25 cellular contexts compared by ENCODE assay signal in the genomic region with DNA sequence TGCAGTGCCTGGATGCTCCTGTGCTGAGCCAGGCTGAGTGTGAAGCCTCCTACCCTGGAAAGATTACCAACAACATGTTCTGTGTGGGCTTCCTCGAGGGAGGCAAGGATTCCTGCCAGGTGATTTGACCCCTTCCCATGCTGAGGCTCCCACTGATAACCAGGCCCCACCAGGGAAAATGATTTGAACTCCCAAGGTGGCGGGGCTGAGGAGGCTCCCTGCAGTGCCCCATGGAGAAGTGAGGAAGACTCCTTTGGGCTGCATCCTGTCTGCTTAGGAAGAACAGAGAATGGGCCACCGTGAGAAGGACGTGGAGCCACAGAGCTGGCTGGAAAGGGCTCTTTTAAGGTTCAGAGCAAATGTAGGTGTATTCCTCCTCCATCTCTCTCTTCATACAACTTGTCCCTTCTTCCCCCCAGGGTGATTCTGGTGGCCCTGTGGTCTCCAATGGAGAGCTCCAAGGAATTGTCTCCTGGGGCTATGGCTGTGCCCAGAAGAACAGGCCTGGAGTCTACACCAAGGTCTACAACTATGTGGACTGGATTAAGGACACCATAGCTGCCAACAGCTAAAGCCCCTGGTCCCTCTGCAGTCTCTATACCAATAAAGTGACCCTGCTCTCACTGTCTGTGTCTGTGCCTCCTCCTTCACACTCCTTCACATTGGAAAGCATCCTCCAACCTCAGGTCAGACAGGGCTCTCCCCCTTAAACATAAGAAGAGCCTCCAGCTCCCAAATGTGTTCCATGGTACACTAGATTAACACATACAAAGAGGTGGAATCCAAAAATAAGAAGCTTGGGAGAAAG. TPM values are rescaled to one million over a fixed set of nuclear protein-coding genes. Genes with fewer than 3 reads are reported as not detected.
DNase-seq lines count a peak whose midpoint lies in the region; ATAC-seq, FAIRE-seq and TF ChIP-seq lines count a peak whose summit lies in the region.
"Had no signal": no experiment of that assay in that cellular context is flagged by ENCODE, and none has a peak within 500 bp of the region (broad histone marks: within the 10 kb centered on the region; RNA-seq: fewer than 3 reads in every experiment).

No MANE protein-coding gene starts in this region.

- H3K9me3 ChIP-seq in PC-3 (ENCODE audit: low read length): no peaks in the 10 kb centered on the region
- no peaks in the 10 kb centered on the region for H3K9me3 ChIP-seq in body of pancreas
- no peaks in the 10 kb centered on the region for H3K9me3 ChIP-seq in pancreas
- H3K9me3 ChIP-seq in stomach: no peaks in the 10 kb centered on the region
- H3K9me3 ChIP-seq: A549 had no signal

- FAIRE-seq in pancreas (lab: Jason Lieb, UNC): no peak
- FAIRE-seq: A549, GM12892 had no signal

- no peak overlapping the region for H3K4me3 ChIP-seq in PC-3 (ENCODE audit: low read length)
- H3K4me3 ChIP-seq in body of pancreas: no peak overlapping the region
- peak overlapping the region in 2 of 4 donors; percentile 40 to 62 for H3K4me3 ChIP-seq in pancreas
- no peak overlapping the region for H3K4me3 ChIP-seq in stomach
- H3K4me3 ChIP-seq: A549, GM23338 had no signal

- no peak overlapping the region for H2AFZ ChIP-seq in PC-3 (ENCODE audit: low read length)
- H2AFZ ChIP-seq: GM23338 had no signal

- no peak for TF ChIP-seq POLR2A in body of pancreas (IDR thresholded peaks at IDR 0.05)
- no peak for TF ChIP-seq POLR2A in stomach (IDR thresholded peaks at IDR 0.05)

- intact Hi-C loops in PC-3 (cut with micrococcal nuclease): loop anchor here (2.0 kb wide), 1 partner anchor 61 kb away; no protein-coding TSS in a partner anchor
- intact Hi-C loops in body of pancreas (cut with DNase I): no loop called here
- intact Hi-C loops in pancreas (cut with DNase I): no loop called here
- intact Hi-C loops in stomach (cut with DNase I; ENCODE audit: low total_unique reads): loop anchor here (10.0 kb wide), 1 partner anchor 159 kb away; no protein-coding TSS in a partner anchor

- TF ChIP-seq CTCF in PC-3 (conservative IDR thresholded peaks at IDR 0.05; ENCODE audit: low read depth, low read length) (no peak), body of pancreas (IDR thresholded peaks at IDR 0.05) (no peak), pancreas (IDR thresholded peaks at IDR 0.05) (no peak), stomach (IDR thresholded peaks at IDR 0.05) (no peak)

- POLR2A ChIA-PET in PC-3 (lab: Charles Lee; ENCODE audit: unreplicated experiment): no interaction called here

- H3K27me3 ChIP-seq in PC-3 (ENCODE audit: low read length): no peaks in the 10 kb centered on the region
- no peaks in the 10 kb centered on the region for H3K27me3 ChIP-seq in body of pancreas
- H3K27me3 ChIP-seq in pancreas: no peaks in the 10 kb centered on the region
- peaks cover 0 to 4% (median 0%) of the 10 kb centered on the region in 3 donors for H3K27me3 ChIP-seq in stomach

- no peaks in the 10 kb centered on the region for H3K9me2 ChIP-seq in PC-3 (replicated peaks; ENCODE audit: low read length)

- no peak overlapping the region for H3K9ac ChIP-seq in PC-3 (ENCODE audit: low read length)

- H3K4me1 ChIP-seq in PC-3 (ENCODE audit: insufficient read depth, low read length): peaks cover 25% of the 10 kb centered on the region
- peaks cover 49% of the 10 kb centered on the region for H3K4me1 ChIP-seq in body of pancreas
- H3K4me1 ChIP-seq in pancreas: peaks cover 4 to 9% (median 4%) of the 10 kb centered on the region in 3 donors
- H3K4me1 ChIP-seq in stomach: peaks cover 0 to 4% (median 0%) of the 10 kb centered on the region in 4 donors
- H3K4me1 ChIP-seq: A549 had no signal

- DNase-seq in PC-3: no peak
- DNase-seq in body of pancreas: peak; percentile 45 to 56 (median 55)
- peak in 2 of 6 donors; percentile 59 to 65 for DNase-seq in pancreas
- DNase-seq in stimulated activated naive CD4-positive, alpha-beta T cell (lab: John Stamatoyannopoulos, UW): no peak
- DNase-seq in stimulated activated CD4-positive, alpha-beta T cell treated with anti-CD3 and anti-CD28 coated beads, Interleukin-1b, Interleukin-23, amount 100 ng/mL, for 48 hours: no peak
- no peak for DNase-seq in stomach
- DNase-seq: 8988T; ACHN; AML-193; Calu3; CD4-positive, alpha-beta memory T cell; COR-L47; DMS53; DMS79 treated with DMSO at 0.1 percent for 48 hours; GF-D8; H9 had no signal

- H3K79me2 ChIP-seq in PC-3 (ENCODE audit: low read length): no peaks in the 10 kb centered on the region

- no peaks in the 10 kb centered on the region for H4K20me1 ChIP-seq in PC-3 (ENCODE audit: low read length)

- CTCF ChIA-PET in PC-3 (lab: Charles Lee): interaction anchor here (1.2 to 1.5 kb wide), 2 partner anchors 9 to 37 kb away, joined by 4 to 11 read pairs; no protein-coding TSS in a partner anchor

- peak overlapping the region; percentile 33 for H3K4me2 ChIP-seq in PC-3 (ENCODE audit: low read length)
- H3K4me2 ChIP-seq: A549, GM23338 had no signal

- no TSS peak for BruUV-seq in PC-3 (replicated peaks; lab: Mats Ljungman, UMichigan)

- H3K27ac ChIP-seq in PC-3 (ENCODE audit: low read length) (no peak overlapping the region), body of pancreas (peak overlapping the region in 3 of 4 donors; percentile 84 to 86 (median 85)), pancreas (peak overlapping the region; percentile 18 to 87 (median 46)), stomach (no peak overlapping the region)
- H3K27ac ChIP-seq: A549 had no signal

- TF ChIP-seq EP300 in stomach (IDR thresholded peaks at IDR 0.05): no peak

- H3F3A ChIP-seq in PC-3 (ENCODE audit: low read length, unreplicated experiment): peaks cover 3% of the 10 kb centered on the region

- ATAC-seq in PC-3: no peak
- peak; percentile 3 for ATAC-seq in body of pancreas
- ATAC-seq in pancreas: peak in 3 of 4 donors; percentile 4 to 11 (median 5)
- no peak for ATAC-seq in GM21529 (IDR thresholded peaks at IDR 0.05; ENCODE audit: unreplicated experiment)
- ATAC-seq: A549, GM23338, HCT116 had no signal

- H3K36me3 ChIP-seq in PC-3 (ENCODE audit: low read depth, low read length) (no peaks in the 10 kb centered on the region), body of pancreas (replicated peaks in 1 of 2; ENCODE audit: insufficient read depth in 1 of 2, low read depth in 2 of 2) (no peaks in the 10 kb centered on the region), pancreas (peaks cover 0 to 18% (median 0%) of the 10 kb centered on the region in 3 donors), stomach (no peaks in the 10 kb centered on the region)

- WGBS in body of pancreas, 2 donors: 29 to 38% methylated on average over 4 of the region's 4 CpGs
- 41 to 51% methylated on average over 4 of the region's 4 CpGs for WGBS in pancreas, 2 donors
- WGBS in stomach, 5 donors: 40 to 70% (median 62%) methylated on average over 4 of the region's 4 CpGs

RNA-seq across cellular contexts. Expression of gene PRSS2, which starts 3.4 kb away (rescaled TPM):
- total RNA-seq in PC-3 (2014; rRNA removed) (0.40 TPM in 1 of 2 replicates, not detected in the other), body of pancreas (over 10,000 TPM; 15,993 to 74,693 TPM), pancreas (over 10,000 TPM; 42,431 to 136,252 (median 67,286) TPM), stomach (10 to 100 TPM in 1 of 5 donors, 1 to 10 TPM in 1, not detected in 3; 1.3 to 86.1 TPM)
- polyA plus RNA-seq in pancreas (over 10,000 TPM; 25,162 to 43,147 TPM), stomach (10 to 100 TPM; 51.4 to 69.4 (median 59.1) TPM)
- total RNA-seq: CD4-positive, alpha-beta memory T cell; Daoy; G401; GM23338; H4; H9 had no signal
- polyA plus RNA-seq: A549; BJ; CD4-positive, alpha-beta memory T cell; GM23338 had no signal

RNA-seq across cellular contexts. Expression of gene PRSS1, which starts 24.9 kb away (rescaled TPM):
- total RNA-seq in PC-3 (2014; rRNA removed) (not detected in 2 replicates), body of pancreas (over 10,000 TPM; 29,602 to 44,177 TPM), pancreas (over 10,000 TPM; 23,499 to 66,172 (median 43,326) TPM), stomach (10 to 100 TPM in 1 of 5 donors, 1 to 10 TPM in 1, not detected in 3; 10.0 to 20.4 TPM)
- polyA plus RNA-seq in pancreas (over 10,000 TPM; 22,582 to 45,101 TPM), stomach (100 to 1,000 TPM in 2 of 3 donors, 10 to 100 TPM in 1; 61.0 to 233 (median 196) TPM)
- total RNA-seq: Daoy, G401, GM23338, H4, H9 had no signal
- polyA plus RNA-seq: A549; BJ; CD4-positive, alpha-beta memory T cell; GM23338 had no signal

Comparison
In these comparisons a context has a peak if more than half of its experiments do, and no peak if none do; other contexts are left out.
1. ATAC-seq: peak in body of pancreas (single experiment) and pancreas (3 of 4); none in PC-3 (single experiment) and GM21529 (single experiment).
2. DNase-seq: peak in body of pancreas (4 of 4); none in PC-3 (single experiment), stimulated activated naive CD4-positive, alpha-beta T cell (0 of 6), stimulated activated CD4-positive, alpha-beta T cell treated with anti-CD3 and anti-CD28 coated beads, Interleukin-1b, Interleukin-23, amount 100 ng/mL, for 48 hours (single experiment) and stomach (single experiment).
3. H3K27ac ChIP-seq: peak in body of pancreas (3 of 4) and pancreas (4 of 4); none in PC-3 (single experiment) and stomach (0 of 5).
4. RNA of gene PRSS2, which starts 3.4 kb away (total RNA-seq): 15,993 to 74,693 TPM in body of pancreas and 42,431 to 136,252 TPM in pancreas; 0.40 TPM in PC-3 and 1.3 to 86.1 TPM in stomach; every median in the first group is over 100 times any median in the second.
5. RNA of gene PRSS1, which starts 24.9 kb away (total RNA-seq): 23,499 to 66,172 TPM in pancreas and 29,602 to 44,177 TPM in body of pancreas; 10.0 to 20.4 TPM in stomach and not detected in PC-3; every median in the first group is over 1,000 times any median in the second.
6. intact Hi-C loops: an anchor here in PC-3 (2.0 kb wide) and stomach (10.0 kb wide); none called in body of pancreas and pancreas.